2 cellular contexts compared by ENCODE assay signal in the genomic region with DNA sequence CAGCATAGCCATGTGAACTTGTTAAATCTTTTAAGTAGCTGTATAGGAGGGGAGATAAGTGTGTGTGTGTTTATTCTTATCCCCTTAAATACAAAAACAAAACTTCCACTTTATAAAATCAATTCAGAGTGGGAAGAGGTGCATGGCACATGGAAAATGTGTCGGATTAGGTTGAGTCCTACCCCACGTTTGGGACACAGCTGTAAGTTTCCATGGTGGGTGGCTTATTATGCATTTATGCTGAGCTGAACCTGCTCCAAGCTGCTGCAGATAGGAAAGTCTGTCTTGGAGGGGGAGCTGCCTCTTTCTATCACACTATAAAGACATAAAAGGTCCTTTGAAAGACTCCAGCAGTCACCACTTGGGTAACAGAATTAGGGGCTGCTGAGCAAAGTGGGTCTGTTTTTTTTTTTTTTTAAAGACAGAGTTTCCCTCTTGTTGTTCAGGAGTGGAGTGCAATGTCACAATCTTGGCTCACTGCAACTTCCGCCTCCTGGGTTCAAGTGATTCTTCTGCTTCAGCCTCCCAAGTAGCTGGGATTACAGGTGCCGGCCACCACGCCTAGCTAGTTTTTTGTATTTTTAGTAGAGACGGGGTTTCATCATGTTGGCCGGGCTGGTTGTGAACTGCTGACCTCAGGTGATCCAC.
TF ChIP-seq lines count a peak whose summit lies in the region.

No MANE protein-coding gene starts in this region.

TF ChIP-seq in HEK293, 187 proteins besides CTCF, POLR2A, EP300 and RAD21 (continues in another document):
- no peak for TF ChIP-seq ZNF571 (tag by site-specific recombination; IDR thresholded peaks at IDR 0.05)
- TF ChIP-seq ZNF169 (tag by site-specific recombination; IDR thresholded peaks at IDR 0.05), result no peak
- peak; percentile 63; the same call in 1 of the 2 replicates for TF ChIP-seq ZNF600 (tag by site-specific recombination; IDR thresholded peaks at IDR 0.05)
- TF ChIP-seq ZNF26 (tag by site-specific recombination; IDR thresholded peaks at IDR 0.05), result no peak
- TF ChIP-seq ZNF610 (tag by site-specific recombination; IDR thresholded peaks at IDR 0.05; ENCODE audit: borderline replicate concordance), result no peak
- peak; percentile 8; the same call in 1 of the 2 replicates for TF ChIP-seq KLF1 (tag by site-specific recombination; IDR thresholded peaks at IDR 0.05)
- TF ChIP-seq ZNF677 (tag by site-specific recombination; IDR thresholded peaks at IDR 0.05), result no peak
- TF ChIP-seq ZNF830 (tag by site-specific recombination; IDR thresholded peaks at IDR 0.05; ENCODE audit: low read depth), result no peak
- no peak for TF ChIP-seq ZNF501 (tag by site-specific recombination; IDR thresholded peaks at IDR 0.05)
- TF ChIP-seq ZNF354C (tag by site-specific recombination; IDR thresholded peaks at IDR 0.05; ENCODE audit: borderline replicate concordance, low read depth), result no peak
- peak; percentile 71 for TF ChIP-seq ZFHX2 (tag by site-specific recombination; conservative IDR thresholded peaks at IDR 0.05)
- no peak for TF ChIP-seq ZNF311 (tag by site-specific recombination; IDR thresholded peaks at IDR 0.05; ENCODE audit: borderline replicate concordance)
- TF ChIP-seq, protein P1, sequence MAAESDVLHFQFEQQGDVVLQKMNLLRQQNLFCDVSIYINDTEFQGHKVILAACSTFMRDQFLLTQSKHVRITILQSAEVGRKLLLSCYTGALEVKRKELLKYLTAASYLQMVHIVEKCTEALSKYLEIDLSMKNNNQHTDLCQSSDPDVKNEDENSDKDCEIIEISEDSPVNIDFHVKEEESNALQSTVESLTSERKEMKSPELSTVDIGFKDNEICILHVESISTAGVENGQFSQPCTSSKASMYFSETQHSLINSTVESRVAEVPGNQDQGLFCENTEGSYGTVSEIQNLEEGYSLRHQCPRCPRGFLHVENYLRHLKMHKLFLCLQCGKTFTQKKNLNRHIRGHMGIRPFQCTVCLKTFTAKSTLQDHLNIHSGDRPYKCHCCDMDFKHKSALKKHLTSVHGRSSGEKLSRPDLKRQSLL (tag by site-specific recombination; IDR thresholded peaks at IDR 0.05), result no peak
- TF ChIP-seq ZNF341 (tag by site-specific recombination; IDR thresholded peaks at IDR 0.05; ENCODE audit: low read depth), result no peak
- no peak for TF ChIP-seq ZNF274 (IDR thresholded peaks at IDR 0.05; ENCODE audit: low read length)
- no peak for TF ChIP-seq ZNF274 (tag by site-specific recombination; IDR thresholded peaks at IDR 0.05; ENCODE audit: borderline replicate concordance)
- no peak for TF ChIP-seq INSM2 (tag by site-specific recombination; IDR thresholded peaks at IDR 0.05)
- TF ChIP-seq ZNF16 (tag by site-specific recombination; IDR thresholded peaks at IDR 0.05; ENCODE audit: low read depth), result no peak
- no peak for TF ChIP-seq ZNF792 (tag by site-specific recombination; IDR thresholded peaks at IDR 0.05)
- TF ChIP-seq ZBTB8A (tag by site-specific recombination; IDR thresholded peaks at IDR 0.05), result no peak
- peak; percentile 74 for TF ChIP-seq EGR2 (tag by site-specific recombination; IDR thresholded peaks at IDR 0.05; ENCODE audit: low read depth)
- no peak for TF ChIP-seq ZNF114 (tag by site-specific recombination; IDR thresholded peaks at IDR 0.05)
- no peak for TF ChIP-seq ZNF18 (tag by site-specific recombination; IDR thresholded peaks at IDR 0.05)

TF ChIP-seq in K562, 482 proteins besides CTCF, POLR2A, EP300 and RAD21:
- TF ChIP-seq TOE1 (IDR thresholded peaks at IDR 0.05; ENCODE audit: borderline replicate concordance), result no peak
- TF ChIP-seq TOE1 (CRISPR knock-in tag; IDR thresholded peaks at IDR 0.05; ENCODE audit: borderline replicate concordance, low read depth), result no peak
- TF ChIP-seq GABPB1 (CRISPR knock-in tag; IDR thresholded peaks at IDR 0.05), result peak; percentile 31; the same call in 1 of the 2 replicates
- TF ChIP-seq FOXA3 (CRISPR knock-in tag; conservative IDR thresholded peaks at IDR 0.05 in 1 of 2, IDR thresholded peaks at IDR 0.05 in 1 of 2), result no peak
- no peak for TF ChIP-seq HNRNPLL (IDR thresholded peaks at IDR 0.05; ENCODE audit: low read depth, low read length, poor library complexity, severe bottlenecking)
- TF ChIP-seq TFAP4 (CRISPR knock-in tag; IDR thresholded peaks at IDR 0.05; ENCODE audit: borderline replicate concordance), result 0 out of 2 replicates have a peak, but pooled peaks have one; percentile 17
